12 cellular contexts compared by ENCODE assay signal in the genomic region with DNA sequence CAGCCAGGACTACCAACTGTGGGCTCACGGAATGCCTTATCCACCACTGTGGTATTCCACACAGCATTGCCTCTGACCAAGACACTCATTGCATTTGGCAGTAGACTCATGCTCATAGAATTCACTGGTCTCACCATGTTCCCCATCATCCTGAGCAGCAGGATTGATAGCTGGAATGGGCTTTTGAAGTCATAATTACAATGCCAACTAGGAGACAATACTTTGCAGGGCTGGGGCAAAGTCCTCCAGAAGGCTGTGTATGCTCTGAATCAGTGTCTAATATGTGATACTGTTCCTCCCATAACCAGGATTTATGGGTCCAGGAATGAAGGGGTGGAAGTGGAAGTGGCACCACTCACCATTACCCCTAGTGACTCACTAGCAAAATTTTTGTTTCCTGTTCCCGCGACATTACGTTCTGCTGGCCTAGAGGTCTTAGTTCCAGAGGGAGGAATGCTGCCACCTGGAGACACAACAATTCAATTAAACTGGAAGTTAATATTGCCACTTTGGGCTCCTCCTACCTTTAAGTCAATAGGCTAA. TPM values are rescaled to one million over a fixed set of nuclear protein-coding genes. Genes with fewer than 3 reads are reported as not detected.
DNase-seq lines count a peak whose midpoint lies in the region; ATAC-seq, FAIRE-seq and TF ChIP-seq lines count a peak whose summit lies in the region.
"Had no signal": no experiment of that assay in that cellular context is flagged by ENCODE, and none has a peak within 500 bp of the region (broad histone marks: within the 10 kb centered on the region; RNA-seq: fewer than 3 reads in every experiment).

No MANE protein-coding gene starts in this region.

- no peak overlapping the region for H3K4me3 ChIP-seq in GM12878

- ATAC-seq in GM12878 (no peak), left lobe of liver (no peak), GM18907 (IDR thresholded peaks at IDR 0.05; ENCODE audit: unreplicated experiment) (no peak)
- ATAC-seq in stimulated activated naive CD8-positive, alpha-beta T cell treated with anti-CD3 and anti-CD28 coated beads, Interleukin-15, Interleukin-2, amounts not matched to agents 100 U/mL and 50 U/mL, for 24 hours: no peak

- no peaks in the 10 kb centered on the region; a peak in 3 of 4 replicates for H3K27me3 ChIP-seq in GM12878 (replicated peaks in 1 of 2; ENCODE audit: control insufficient read depth in 2 of 2, insufficient read depth in 2 of 2, low read length in 1 of 2)
- H3K27me3 ChIP-seq: neutrophil had no signal

- peak; percentile 38 for DNase-seq in CD1c-positive myeloid dendritic cell (ENCODE audit: extremely low spot score)
- peak; percentile 2 for DNase-seq in KBM-7
- no peak for DNase-seq in GM12878 (ENCODE audit: low read depth, low spot score)
- peak; percentile 94 for DNase-seq in kidney tubule cell (ENCODE audit: low spot score)
- DNase-seq in OCI-M1 (lab: John Stamatoyannopoulos, UW): no peak
- no peak for DNase-seq in left lobe of liver (ENCODE audit: low spot score)
- DNase-seq in stimulated activated naive CD8-positive, alpha-beta T cell treated with anti-CD3 and anti-CD28 coated beads, Interleukin-15, Interleukin-2, amounts not matched to agents 100 U/mL and 50 U/mL, for 24 hours: no peak
- DNase-seq: activated CD4-positive, alpha-beta T cell treated with anti-CD3 and anti-CD28 coated beads for 1 hour; activated gamma-delta T cell; NCI-H187 had no signal

- H3K4me1 ChIP-seq in GM12878 (ENCODE audit: control insufficient read depth, insufficient read depth, low read length): no peaks in the 10 kb centered on the region

- in situ Hi-C loops in KBM-7 (cut with MboI; ENCODE audit: low pct_unique_long_range_greater_than_20kb, low sequenced_read_pairs): no loop called here
- in situ Hi-C loops in GM12878 (cut with MboI): no loop called here

- no peak for TF ChIP-seq EP300 in GM12878 (IDR thresholded peaks at IDR 0.05; ENCODE audit: borderline replicate concordance in 1 of 2, control insufficient read depth in 1 of 2, low read depth in 2 of 2, low read length in 2 of 2)

- RAD21 ChIA-PET in GM12878 (lab: Charles Lee; ENCODE audit: unreplicated experiment): no interaction called here

- POLR2A ChIA-PET in GM12878 (lab: Charles Lee): no interaction called here

- SMC1A ChIA-PET in GM12878 (lab: Charles Lee; ENCODE audit: uncharacterized antibody, unreplicated experiment): no interaction called here

- H3K4me2 ChIP-seq in GM12878 (ENCODE audit: control insufficient read depth, insufficient read depth): no peak overlapping the region

- 0 out of 2 replicates have a peak, but pooled peaks have one; percentile 1 for TF ChIP-seq RAD21 in GM12878 (IDR thresholded peaks at IDR 0.05; ENCODE audit: insufficient read depth, low read depth, low read length)

- CTCF ChIA-PET in GM12878 (lab: Yijun Ruan, JAX): no interaction called here

- no peak overlapping the region for H3K9ac ChIP-seq in GM12878 (ENCODE audit: control insufficient read depth, insufficient read depth, low read length)

- no peak for FAIRE-seq in GM12878 (lab: Jason Lieb, UNC)

- TF ChIP-seq POLR2A in GM12878 (IDR thresholded peaks at IDR 0.05; ENCODE audit: low read depth, low read length): no peak

- no peak overlapping the region for H2AFZ ChIP-seq in GM12878 (ENCODE audit: control insufficient read depth, low read depth, low read length)

- no TSS peak for BruUV-seq in GM12878 (replicated peaks; lab: Mats Ljungman, UMichigan)

- H3K36me3 ChIP-seq in GM12878 (ENCODE audit: control insufficient read depth in 2 of 2, insufficient read depth in 2 of 2, low read length in 1 of 2): no peaks in the 10 kb centered on the region
- H3K36me3 ChIP-seq: neutrophil had no signal

- no peaks in the 10 kb centered on the region for H4K20me1 ChIP-seq in GM12878 (ENCODE audit: control insufficient read depth, insufficient read depth)

- no peak overlapping the region for H3K27ac ChIP-seq in GM12878 (ENCODE audit: control insufficient read depth, insufficient read depth)
- H3K27ac ChIP-seq: neutrophil had no signal

- H3K9me3 ChIP-seq in GM12878 (replicated peaks; ENCODE audit: control insufficient read depth, insufficient read depth, low read length): no peaks in the 10 kb centered on the region; the same call in 2 of the 3 replicates
- H3K9me3 ChIP-seq: neutrophil had no signal

- WGBS in GM12878 (ENCODE audit: insufficient coverage, insufficient replicate concordance, low lambda C conversion rate, missing lambda C conversion rate): 82% methylated on average over 4 of the region's 4 CpGs

- intact Hi-C loops in GM12878 (cut with micrococcal nuclease; ENCODE audit: unreplicated experiment): no loop called here

- no peak for TF ChIP-seq CTCF in GM12878 (IDR thresholded peaks at IDR 0.05 in 2 of 3, conservative IDR thresholded peaks at IDR 0.05 in 1 of 3; ENCODE audit: control insufficient read depth in 2 of 3, extremely low read depth in 1 of 3, insufficient read depth in 1 of 3, low read depth in 3 of 3, low read length in 3 of 3)

- H3K79me2 ChIP-seq in GM12878 (ENCODE audit: control insufficient read depth, insufficient read depth, low read length): no peaks in the 10 kb centered on the region

TF ChIP-seq in GM12878, 131 proteins besides CTCF, POLR2A, EP300 and RAD21:
- TF ChIP-seq, protein P1, sequence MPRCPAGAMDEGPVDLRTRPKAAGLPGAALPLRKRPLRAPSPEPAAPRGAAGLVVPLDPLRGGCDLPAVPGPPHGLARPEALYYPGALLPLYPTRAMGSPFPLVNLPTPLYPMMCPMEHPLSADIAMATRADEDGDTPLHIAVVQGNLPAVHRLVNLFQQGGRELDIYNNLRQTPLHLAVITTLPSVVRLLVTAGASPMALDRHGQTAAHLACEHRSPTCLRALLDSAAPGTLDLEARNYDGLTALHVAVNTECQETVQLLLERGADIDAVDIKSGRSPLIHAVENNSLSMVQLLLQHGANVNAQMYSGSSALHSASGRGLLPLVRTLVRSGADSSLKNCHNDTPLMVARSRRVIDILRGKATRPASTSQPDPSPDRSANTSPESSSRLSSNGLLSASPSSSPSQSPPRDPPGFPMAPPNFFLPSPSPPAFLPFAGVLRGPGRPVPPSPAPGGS (IDR thresholded peaks at IDR 0.05; ENCODE audit: borderline replicate concordance, insufficient read depth, low read depth, low read length, poor library complexity, severe bottlenecking): no peak
- TF ChIP-seq TARDBP (IDR thresholded peaks at IDR 0.05; ENCODE audit: borderline replicate concordance): no peak
- no peak for TF ChIP-seq TCF7 (IDR thresholded peaks at IDR 0.05; ENCODE audit: borderline replicate concordance)
- no peak for TF ChIP-seq MTA2 (IDR thresholded peaks at IDR 0.05; ENCODE audit: low read depth)
- TF ChIP-seq MTA3 (IDR thresholded peaks at IDR 0.05; ENCODE audit: borderline replicate concordance, low read length): no peak
- no peak for TF ChIP-seq JUND (IDR thresholded peaks at IDR 0.05; ENCODE audit: low read depth, low read length)
- no peak for TF ChIP-seq SP1 (IDR thresholded peaks at IDR 0.05; ENCODE audit: low read depth, low read length)
- TF ChIP-seq, protein P2, sequence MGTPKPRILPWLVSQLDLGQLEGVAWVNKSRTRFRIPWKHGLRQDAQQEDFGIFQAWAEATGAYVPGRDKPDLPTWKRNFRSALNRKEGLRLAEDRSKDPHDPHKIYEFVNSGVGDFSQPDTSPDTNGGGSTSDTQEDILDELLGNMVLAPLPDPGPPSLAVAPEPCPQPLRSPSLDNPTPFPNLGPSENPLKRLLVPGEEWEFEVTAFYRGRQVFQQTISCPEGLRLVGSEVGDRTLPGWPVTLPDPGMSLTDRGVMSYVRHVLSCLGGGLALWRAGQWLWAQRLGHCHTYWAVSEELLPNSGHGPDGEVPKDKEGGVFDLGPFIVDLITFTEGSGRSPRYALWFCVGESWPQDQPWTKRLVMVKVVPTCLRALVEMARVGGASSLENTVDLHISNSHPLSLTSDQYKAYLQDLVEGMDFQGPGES (IDR thresholded peaks at IDR 0.05): no peak
- TF ChIP-seq RAD51 (IDR thresholded peaks at IDR 0.05): no peak
- TF ChIP-seq, protein P3, sequence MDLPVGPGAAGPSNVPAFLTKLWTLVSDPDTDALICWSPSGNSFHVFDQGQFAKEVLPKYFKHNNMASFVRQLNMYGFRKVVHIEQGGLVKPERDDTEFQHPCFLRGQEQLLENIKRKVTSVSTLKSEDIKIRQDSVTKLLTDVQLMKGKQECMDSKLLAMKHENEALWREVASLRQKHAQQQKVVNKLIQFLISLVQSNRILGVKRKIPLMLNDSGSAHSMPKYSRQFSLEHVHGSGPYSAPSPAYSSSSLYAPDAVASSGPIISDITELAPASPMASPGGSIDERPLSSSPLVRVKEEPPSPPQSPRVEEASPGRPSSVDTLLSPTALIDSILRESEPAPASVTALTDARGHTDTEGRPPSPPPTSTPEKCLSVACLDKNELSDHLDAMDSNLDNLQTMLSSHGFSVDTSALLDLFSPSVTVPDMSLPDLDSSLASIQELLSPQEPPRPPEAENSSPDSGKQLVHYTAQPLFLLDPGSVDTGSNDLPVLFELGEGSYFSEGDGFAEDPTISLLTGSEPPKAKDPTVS (IDR thresholded peaks at IDR 0.05; ENCODE audit: low read depth, low read length): no peak
- no peak for TF ChIP-seq CBX3 (IDR thresholded peaks at IDR 0.05; ENCODE audit: borderline replicate concordance, low read depth)
- no peak for TF ChIP-seq HDGF (IDR thresholded peaks at IDR 0.05)

RNA-seq across cellular contexts. Expression of a gene that starts 58.6 kb away (rescaled TPM):
- 0.05 TPM in 1 of 2 replicates, not detected in the other for total RNA-seq in GM12878 (2013; cell fraction: nucleolus; rRNA removed)
- total RNA-seq in GM12878 (2014; rRNA removed): not detected in 2 replicates
- not detected in 2 replicates for total RNA-seq in GM12878 (2014; rRNA removed; fragmentation: Illumina TruSeq; extraction: Trizol)
- total RNA-seq in GM12878 (2021): 0.21 and 0.80 TPM in 2 replicates
- 0.17 TPM for polyA plus RNA-seq in GM12878 (2011; ENCODE audit: low read depth)
- polyA plus RNA-seq in GM12878 (2011; rRNA removed): 0.04 TPM in 1 of 2 replicates, not detected in the other
- not detected in 2 replicates for polyA plus RNA-seq in GM12878 (2011; cell fraction: cytosol; rRNA removed)
- not detected in 2 replicates for polyA plus RNA-seq in GM12878 (2011; cell fraction: nucleus; rRNA removed)
- 0.14 and 0.15 TPM in 2 replicates for polyA plus RNA-seq in GM12878 (2012)
- polyA plus RNA-seq in GM12878 (2014; fragmentation: Illumina TruSeq; extraction: Trizol): 0.01 TPM in 1 of 2 replicates, not detected in the other
- under 1 TPM in 1 of 2 experiments, not detected in 1; 0.02 TPM for polyA plus RNA-seq in GM12878 (2014; fragmentation: Nextera tagmentation; extraction: Ambion mirVana)
- polyA plus RNA-seq in GM12878 (2014; rRNA removed): not detected in 2 replicates
- polyA plus RNA-seq in GM12878 (2016; fragmentation: Nextera tagmentation; extraction: Ambion mirVana): under 1 TPM; 0.58 to 0.59 TPM
- not detected in 2 replicates for polyA minus RNA-seq in GM12878 (2011; rRNA and poly(A)+ RNA removed)
- not detected in 2 replicates for polyA minus RNA-seq in GM12878 (2011; cell fraction: cytosol; rRNA and poly(A)+ RNA removed)
- not detected in 2 replicates for polyA minus RNA-seq in GM12878 (2011; cell fraction: nucleus; rRNA and poly(A)+ RNA removed)
- 0.75 TPM for total RNA-seq in left lobe of liver

Comparison
In these comparisons a context has a peak if more than half of its experiments do, and no peak if none do; other contexts are left out.
1. DNase-seq: peak in CD1c-positive myeloid dendritic cell (single experiment), KBM-7 (single experiment) and kidney tubule cell (single experiment); none in GM12878 (single experiment), OCI-M1 (single experiment), left lobe of liver (single experiment) and stimulated activated naive CD8-positive, alpha-beta T cell treated with anti-CD3 and anti-CD28 coated beads, Interleukin-15, Interleukin-2, amounts not matched to agents 100 U/mL and 50 U/mL, for 24 hours (single experiment).